13 cellular contexts compared by ENCODE assay signal in the genomic region with DNA sequence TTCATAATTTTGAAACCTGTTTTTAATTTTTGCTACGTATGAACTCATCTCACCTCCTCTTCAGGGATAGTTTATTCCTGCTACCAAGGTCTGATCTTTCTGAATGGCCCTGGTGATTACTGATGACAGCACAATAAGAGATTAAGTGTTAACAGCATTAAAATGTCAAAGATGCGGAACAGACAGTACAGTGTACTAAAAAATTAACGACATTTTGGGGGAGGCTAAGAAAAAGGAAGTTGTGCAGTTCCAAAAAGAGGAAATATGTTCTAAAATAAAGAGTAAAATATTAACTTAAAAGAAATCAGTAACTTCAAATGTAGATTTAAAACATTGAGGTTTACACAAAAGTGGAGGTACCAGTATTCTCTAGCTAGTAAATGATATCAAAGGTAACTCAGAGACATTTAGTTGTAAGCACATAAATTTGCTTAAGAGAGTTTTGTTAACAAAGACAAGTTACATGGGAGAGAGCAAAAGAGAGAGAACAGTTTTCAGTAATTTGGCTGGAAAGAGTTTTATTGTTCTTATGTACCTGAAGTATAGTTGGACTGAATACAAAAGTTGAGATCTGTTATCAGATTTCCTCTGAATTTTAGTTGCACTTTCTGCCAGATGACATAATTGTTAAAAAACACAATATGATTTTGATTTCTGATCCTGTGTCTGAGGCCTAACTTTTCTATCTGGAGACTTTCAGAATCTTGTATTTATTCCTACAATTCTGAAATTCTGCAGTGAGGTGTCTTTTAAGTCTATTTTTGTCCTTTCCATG. TPM values are rescaled to one million over a fixed set of nuclear protein-coding genes. Genes with fewer than 3 reads are reported as not detected.
DNase-seq lines count a peak whose midpoint lies in the region; ATAC-seq and TF ChIP-seq lines count a peak whose summit lies in the region.
"Had no signal": no experiment of that assay in that cellular context is flagged by ENCODE, and none has a peak within 500 bp of the region (broad histone marks: within the 10 kb centered on the region; RNA-seq: fewer than 3 reads in every experiment).

No MANE protein-coding gene starts in this region.

- H3K4me1 Mint-ChIP-seq in activated T-cell treated with anti-CD3 and anti-CD28 coated beads, Interleukin-2, amount 50 U/mL, for 72 hours (ENCODE audit: low read depth), result peaks cover 63% of the 10 kb centered on the region
- H3K4me1 Mint-ChIP-seq in T-helper 17 cell (peaks cover 27% of the 10 kb centered on the region), immature natural killer cell (peaks cover 46 to 65% of the 10 kb centered on the region in 2 donors)

- H3K27ac Mint-ChIP-seq in activated T-cell treated with anti-CD3 and anti-CD28 coated beads, Interleukin-2, amount 50 U/mL, for 72 hours, result peak overlapping the region; percentile 97
- H3K27ac Mint-ChIP-seq in T-helper 17 cell (peak overlapping the region; percentile 95), immature natural killer cell (peak overlapping the region; percentile 33 to 88 (median 62))

- no peaks in the 10 kb centered on the region for H3K36me3 ChIP-seq in upper lobe of left lung

- no peak for TF ChIP-seq CTCF in upper lobe of left lung (IDR thresholded peaks at IDR 0.05)

- TF ChIP-seq EP300 in upper lobe of left lung (IDR thresholded peaks at IDR 0.05), result no peak

- no peaks in the 10 kb centered on the region for H3K27me3 Mint-ChIP-seq in activated T-cell treated with anti-CD3 and anti-CD28 coated beads, Interleukin-2, amount 50 U/mL, for 72 hours (ENCODE audit: low read depth)
- H3K27me3 Mint-ChIP-seq in T-helper 17 cell (no peaks in the 10 kb centered on the region), immature natural killer cell (ENCODE audit: low read depth in 3 of 3) (peaks cover 3 to 7% (median 4%) of the 10 kb centered on the region in 3 donors)

- peaks cover 0 to 5% of the 10 kb centered on the region in 2 donors for H3K9me3 Mint-ChIP-seq in activated T-cell treated with anti-CD3 and anti-CD28 coated beads, Interleukin-2, amount 50 U/mL, for 72 hours
- H3K9me3 Mint-ChIP-seq in immature natural killer cell, result no peaks in the 10 kb centered on the region

- 32 to 40% methylated on average over 3 of the region's 3 CpGs for WGBS in upper lobe of left lung, 2 donors

- H3K36me3 Mint-ChIP-seq in activated T-cell treated with anti-CD3 and anti-CD28 coated beads, Interleukin-2, amount 50 U/mL, for 72 hours (ENCODE audit: insufficient read depth in 2 of 2), result peaks cover 11 to 14% of the 10 kb centered on the region in 2 donors
- H3K36me3 Mint-ChIP-seq in T-helper 17 cell (ENCODE audit: low read depth), result no peaks in the 10 kb centered on the region
- no peaks in the 10 kb centered on the region for H3K36me3 Mint-ChIP-seq in immature natural killer cell

- H3K9me3 ChIP-seq in T-helper 17 cell (ENCODE audit: control insufficient read depth, low read length, poor library complexity, severe bottlenecking), result no peaks in the 10 kb centered on the region
- H3K9me3 ChIP-seq in upper lobe of left lung, result no peaks in the 10 kb centered on the region

- TF ChIP-seq POLR2A in upper lobe of left lung (IDR thresholded peaks at IDR 0.05), result no peak

- H3K27ac ChIP-seq in upper lobe of left lung, result peak overlapping the region; percentile 24 to 65 (median 33)

- no peak for ATAC-seq in activated T-cell treated with anti-CD3 and anti-CD28 coated beads, Interleukin-2, amount 50 U/mL, for 72 hours (replicated peaks in 1 of 2)
- no peak for ATAC-seq in T-helper 17 cell
- peak in 1 of 2 donors; percentile 66 for ATAC-seq in upper lobe of left lung (ENCODE audit: low FRiP score in 2 of 2)
- no peak for ATAC-seq in HG03139 (IDR thresholded peaks at IDR 0.05; ENCODE audit: unreplicated experiment)
- no peak for ATAC-seq in HG03095 (IDR thresholded peaks at IDR 0.05; ENCODE audit: unreplicated experiment)

- H3K4me1 ChIP-seq in upper lobe of left lung, result peaks cover 3 to 11% (median 9%) of the 10 kb centered on the region in 4 donors

- H3K4me3 Mint-ChIP-seq in activated T-cell treated with anti-CD3 and anti-CD28 coated beads, Interleukin-2, amount 50 U/mL, for 72 hours, result peak overlapping the region; percentile 70 to 92
- H3K4me3 Mint-ChIP-seq in T-helper 17 cell, result peak overlapping the region; percentile 42
- H3K4me3 Mint-ChIP-seq in immature natural killer cell, result peak overlapping the region in 3 of 5 donors; percentile 5 to 36 (median 16)

- H3K27me3 ChIP-seq in upper lobe of left lung, result no peaks in the 10 kb centered on the region

- DNase-seq in activated T-cell treated with anti-CD3 and anti-CD28 coated beads, Interleukin-2, amount 50 U/mL, for 72 hours, result no peak
- DNase-seq in activated T-cell treated with anti-CD3 and anti-CD28 coated beads, Interleukin-2, amount 50 U/mL, for 1 hour, result no peak
- DNase-seq in T-helper 17 cell (no peak), immature natural killer cell (no peak), upper lobe of left lung (no peak)
- no peak for DNase-seq in stimulated activated CD4-positive, alpha-beta T cell treated with anti-CD3 and anti-CD28 coated beads, Interleukin-2, amount 100 ng/mL, for 24 hours
- DNase-seq: ACHN; activated CD4-positive, alpha-beta T cell treated with anti-CD3 and anti-CD28 coated beads, Interleukin-2, amount 50 U/mL, for 48 hours; NK-92 treated with Interleukin-12 subunit alpha and Interleukin-12 subunit beta, amount 100 ng/mL, for 24 hours; small intestine had no signal

- H3K4me3 ChIP-seq in upper lobe of left lung, result no peak overlapping the region
- H3K4me3 ChIP-seq: coronary artery had no signal

RNA-seq across cellular contexts. Expression of a gene that starts 4.2 kb away (rescaled TPM):
- 10 to 100 TPM; 11.5 to 13.8 TPM for total RNA-seq in activated T-cell treated with anti-CD3 and anti-CD28 coated beads, Interleukin-2, amount 50 U/mL, for 72 hours
- total RNA-seq in T-helper 17 cell, result 1 to 10 TPM; 1.5 TPM
- polyA plus RNA-seq in immature natural killer cell, result 1 to 10 TPM in 2 of 3 donors, not detected in 1; 1.2 to 3.5 TPM
- total RNA-seq in upper lobe of left lung, result 10 to 100 TPM in 1 of 6 donors, 1 to 10 TPM in 1, under 1 TPM in 1, not detected in 3; 0.98 to 33.5 (median 1.0) TPM

RNA-seq across cellular contexts. Expression of a gene that starts 23.6 kb away (rescaled TPM):
- total RNA-seq in activated T-cell treated with anti-CD3 and anti-CD28 coated beads, Interleukin-2, amount 50 U/mL, for 72 hours, result 100 to 1,000 TPM; 126 to 158 TPM
- 1,000 to 10,000 TPM; 1,001 to 1,104 TPM for total RNA-seq in T-helper 17 cell
- 100 to 1,000 TPM; 142 to 434 (median 240) TPM for polyA plus RNA-seq in immature natural killer cell
- total RNA-seq in upper lobe of left lung, result 10 to 100 TPM in 3 of 6 donors, 1 to 10 TPM in 3; 2.8 to 25.2 (median 10.6) TPM

Comparison
In these comparisons a context has a peak if more than half of its experiments do, and no peak if none do; other contexts are left out.
1. H3K4me3 Mint-ChIP-seq: peak in every context shown above with its lines; median percentile 81 in activated T-cell treated with anti-CD3 and anti-CD28 coated beads, Interleukin-2, amount 50 U/mL, for 72 hours; 42 in T-helper 17 cell; 16 in immature natural killer cell.
2. RNA of a gene that starts 23.6 kb away (total RNA-seq): 1,001 to 1,104 TPM in T-helper 17 cell; 126 to 158 TPM in activated T-cell treated with anti-CD3 and anti-CD28 coated beads, Interleukin-2, amount 50 U/mL, for 72 hours and 2.8 to 25.2 TPM in upper lobe of left lung; every median in the first group is over 4 times any median in the second.
3. Peak in every context shown above with its lines, with median percentiles within 50 percentile points of each other: H3K27ac Mint-ChIP-seq.